ENCODE assay signal across 1 cellular context in the genomic region with DNA sequence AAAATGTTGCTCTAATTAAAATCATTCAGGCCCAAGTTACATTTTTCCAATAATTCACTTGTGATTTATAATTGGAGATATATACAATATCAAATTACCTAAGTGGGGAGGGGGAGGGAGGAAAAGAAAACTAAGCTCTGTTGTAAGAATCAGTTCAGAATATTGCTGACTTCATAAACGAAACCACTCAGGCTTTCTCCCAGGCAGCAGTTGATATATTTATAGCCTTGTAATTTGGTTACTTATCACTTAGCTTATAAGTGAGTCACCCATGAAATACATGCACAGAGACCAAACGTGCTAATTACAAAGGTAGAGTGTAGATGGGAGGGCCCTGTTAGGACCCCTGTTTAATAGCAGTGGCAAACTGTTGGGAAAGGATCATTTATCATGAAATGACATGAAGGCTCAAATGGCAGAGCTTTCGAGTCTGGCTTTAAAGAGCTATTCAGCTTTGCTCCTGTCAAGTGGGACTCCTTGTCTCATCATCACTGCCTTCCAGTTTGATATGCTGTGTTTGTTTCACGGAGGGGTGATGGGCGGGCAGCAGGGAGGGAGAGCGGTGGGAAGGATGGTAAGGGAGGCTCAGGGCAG.
TF ChIP-seq lines count a peak whose summit lies in the region.

No MANE protein-coding gene starts in this region.

TF ChIP-seq in HEK293, 187 proteins besides CTCF, POLR2A, EP300 and RAD21 (continued from another document and continues in another):
- TF ChIP-seq, protein P1, sequence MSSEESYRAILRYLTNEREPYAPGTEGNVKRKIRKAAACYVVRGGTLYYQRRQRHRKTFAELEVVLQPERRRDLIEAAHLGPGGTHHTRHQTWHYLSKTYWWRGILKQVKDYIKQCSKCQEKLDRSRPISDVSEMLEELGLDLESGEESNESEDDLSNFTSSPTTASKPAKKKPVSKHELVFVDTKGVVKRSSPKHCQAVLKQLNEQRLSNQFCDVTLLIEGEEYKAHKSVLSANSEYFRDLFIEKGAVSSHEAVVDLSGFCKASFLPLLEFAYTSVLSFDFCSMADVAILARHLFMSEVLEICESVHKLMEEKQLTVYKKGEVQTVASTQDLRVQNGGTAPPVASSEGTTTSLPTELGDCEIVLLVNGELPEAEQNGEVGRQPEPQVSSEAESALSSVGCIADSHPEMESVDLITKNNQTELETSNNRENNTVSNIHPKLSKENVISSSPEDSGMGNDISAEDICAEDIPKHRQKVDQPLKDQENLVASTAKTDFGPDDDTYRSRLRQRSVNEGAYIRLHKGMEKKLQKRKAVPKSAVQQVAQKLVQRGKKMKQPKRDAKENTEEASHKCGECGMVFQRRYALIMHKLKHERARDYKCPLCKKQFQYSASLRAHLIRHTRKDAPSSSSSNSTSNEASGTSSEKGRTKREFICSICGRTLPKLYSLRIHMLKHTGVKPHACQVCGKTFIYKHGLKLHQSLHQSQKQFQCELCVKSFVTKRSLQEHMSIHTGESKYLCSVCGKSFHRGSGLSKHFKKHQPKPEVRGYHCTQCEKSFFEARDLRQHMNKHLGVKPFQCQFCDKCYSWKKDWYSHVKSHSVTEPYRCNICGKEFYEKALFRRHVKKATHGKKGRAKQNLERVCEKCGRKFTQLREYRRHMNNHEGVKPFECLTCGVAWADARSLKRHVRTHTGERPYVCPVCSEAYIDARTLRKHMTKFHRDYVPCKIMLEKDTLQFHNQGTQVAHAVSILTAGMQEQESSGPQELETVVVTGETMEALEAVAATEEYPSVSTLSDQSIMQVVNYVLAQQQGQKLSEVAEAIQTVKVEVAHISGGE (tag by site-specific recombination; conservative IDR thresholded peaks at IDR 0.05; ENCODE audit: low read depth), result no peak
- peak; percentile 71; the same call in 1 of the 2 replicates for TF ChIP-seq ZNF501 (tag by site-specific recombination; IDR thresholded peaks at IDR 0.05)
- TF ChIP-seq ZNF677 (tag by site-specific recombination; IDR thresholded peaks at IDR 0.05), result no peak
- TF ChIP-seq ZNF169 (tag by site-specific recombination; IDR thresholded peaks at IDR 0.05), result no peak
- no peak for TF ChIP-seq HOXC10 (CRISPR knock-in tag; IDR thresholded peaks at IDR 0.05)
- no peak for TF ChIP-seq ZNF585B (tag by site-specific recombination; IDR thresholded peaks at IDR 0.05)
- peak; percentile 54; the same call in 1 of the 2 replicates for TF ChIP-seq KLF8 (tag by site-specific recombination; IDR thresholded peaks at IDR 0.05)
- TF ChIP-seq, protein P2, sequence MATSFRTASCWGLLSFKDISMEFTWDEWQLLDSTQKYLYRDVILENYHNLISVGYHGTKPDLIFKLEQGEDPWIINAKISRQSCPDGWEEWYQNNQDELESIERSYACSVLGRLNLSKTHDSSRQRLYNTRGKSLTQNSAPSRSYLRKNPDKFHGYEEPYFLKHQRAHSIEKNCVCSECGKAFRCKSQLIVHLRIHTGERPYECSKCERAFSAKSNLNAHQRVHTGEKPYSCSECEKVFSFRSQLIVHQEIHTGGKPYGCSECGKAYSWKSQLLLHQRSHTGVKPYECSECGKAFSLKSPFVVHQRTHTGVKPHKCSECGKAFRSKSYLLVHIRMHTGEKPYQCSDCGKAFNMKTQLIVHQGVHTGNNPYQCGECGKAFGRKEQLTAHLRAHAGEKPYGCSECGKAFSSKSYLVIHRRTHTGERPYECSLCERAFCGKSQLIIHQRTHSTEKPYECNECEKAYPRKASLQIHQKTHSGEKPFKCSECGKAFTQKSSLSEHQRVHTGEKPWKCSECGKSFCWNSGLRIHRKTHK (tag by site-specific recombination; IDR thresholded peaks at IDR 0.05), result no peak
- no peak; the same call in none of the 2 replicates for TF ChIP-seq SP3 (tag by site-specific recombination; IDR thresholded peaks at IDR 0.05)
- peak; percentile 82 for TF ChIP-seq ZNF184 (tag by site-specific recombination; IDR thresholded peaks at IDR 0.05)
- TF ChIP-seq, protein P3, sequence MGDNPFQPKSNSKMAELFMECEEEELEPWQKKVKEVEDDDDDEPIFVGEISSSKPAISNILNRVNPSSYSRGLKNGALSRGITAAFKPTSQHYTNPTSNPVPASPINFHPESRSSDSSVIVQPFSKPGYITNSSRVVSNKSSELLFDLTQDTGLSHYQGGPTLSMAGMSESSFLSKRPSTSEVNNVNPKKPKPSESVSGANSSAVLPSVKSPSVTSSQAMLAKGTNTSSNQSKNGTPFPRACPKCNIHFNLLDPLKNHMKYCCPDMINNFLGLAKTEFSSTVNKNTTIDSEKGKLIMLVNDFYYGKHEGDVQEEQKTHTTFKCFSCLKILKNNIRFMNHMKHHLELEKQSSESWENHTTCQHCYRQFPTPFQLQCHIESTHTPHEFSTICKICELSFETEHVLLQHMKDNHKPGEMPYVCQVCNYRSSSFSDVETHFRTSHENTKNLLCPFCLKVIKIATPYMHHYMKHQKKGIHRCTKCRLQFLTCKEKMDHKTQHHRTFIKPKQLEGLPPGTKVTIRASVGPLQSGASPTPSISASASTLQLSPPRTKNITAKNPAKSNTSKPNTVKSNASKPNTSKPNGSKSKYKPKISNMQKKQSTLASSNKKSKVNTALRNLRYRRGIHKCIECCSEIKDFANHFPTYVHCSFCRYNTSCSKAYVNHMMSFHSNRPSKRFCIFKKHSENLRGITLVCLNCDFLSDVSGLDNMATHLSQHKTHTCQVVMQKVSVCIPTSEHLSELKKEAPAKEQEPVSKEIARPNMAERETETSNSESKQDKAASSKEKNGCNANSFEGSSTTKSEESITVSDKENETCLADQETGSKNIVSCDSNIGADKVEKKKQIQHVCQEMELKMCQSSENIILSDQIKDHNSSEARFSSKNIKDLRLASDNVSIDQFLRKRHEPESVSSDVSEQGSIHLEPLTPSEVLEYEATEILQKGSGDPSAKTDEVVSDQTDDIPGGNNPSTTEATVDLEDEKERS (tag by site-specific recombination; IDR thresholded peaks at IDR 0.05), result no peak
- peak; percentile 89; the same call in 1 of the 2 replicates for TF ChIP-seq GLI2 (tag by site-specific recombination; IDR thresholded peaks at IDR 0.05; ENCODE audit: borderline replicate concordance, low read depth)
- TF ChIP-seq SCRT1 (tag by site-specific recombination; IDR thresholded peaks at IDR 0.05; ENCODE audit: borderline replicate concordance), result peak; percentile 78
- no peak for TF ChIP-seq ZFHX2 (tag by site-specific recombination; conservative IDR thresholded peaks at IDR 0.05)
- TF ChIP-seq SP7 (tag by site-specific recombination; IDR thresholded peaks at IDR 0.05), result peak; percentile 100
- TF ChIP-seq ZSCAN30 (tag by site-specific recombination; IDR thresholded peaks at IDR 0.05), result peak; percentile 53; the same call in 1 of the 2 replicates
- TF ChIP-seq MYNN (tag by site-specific recombination; IDR thresholded peaks at IDR 0.05; ENCODE audit: borderline replicate concordance), result no peak
- TF ChIP-seq ZNF555 (tag by site-specific recombination; conservative IDR thresholded peaks at IDR 0.05), result no peak
- TF ChIP-seq, protein P4, sequence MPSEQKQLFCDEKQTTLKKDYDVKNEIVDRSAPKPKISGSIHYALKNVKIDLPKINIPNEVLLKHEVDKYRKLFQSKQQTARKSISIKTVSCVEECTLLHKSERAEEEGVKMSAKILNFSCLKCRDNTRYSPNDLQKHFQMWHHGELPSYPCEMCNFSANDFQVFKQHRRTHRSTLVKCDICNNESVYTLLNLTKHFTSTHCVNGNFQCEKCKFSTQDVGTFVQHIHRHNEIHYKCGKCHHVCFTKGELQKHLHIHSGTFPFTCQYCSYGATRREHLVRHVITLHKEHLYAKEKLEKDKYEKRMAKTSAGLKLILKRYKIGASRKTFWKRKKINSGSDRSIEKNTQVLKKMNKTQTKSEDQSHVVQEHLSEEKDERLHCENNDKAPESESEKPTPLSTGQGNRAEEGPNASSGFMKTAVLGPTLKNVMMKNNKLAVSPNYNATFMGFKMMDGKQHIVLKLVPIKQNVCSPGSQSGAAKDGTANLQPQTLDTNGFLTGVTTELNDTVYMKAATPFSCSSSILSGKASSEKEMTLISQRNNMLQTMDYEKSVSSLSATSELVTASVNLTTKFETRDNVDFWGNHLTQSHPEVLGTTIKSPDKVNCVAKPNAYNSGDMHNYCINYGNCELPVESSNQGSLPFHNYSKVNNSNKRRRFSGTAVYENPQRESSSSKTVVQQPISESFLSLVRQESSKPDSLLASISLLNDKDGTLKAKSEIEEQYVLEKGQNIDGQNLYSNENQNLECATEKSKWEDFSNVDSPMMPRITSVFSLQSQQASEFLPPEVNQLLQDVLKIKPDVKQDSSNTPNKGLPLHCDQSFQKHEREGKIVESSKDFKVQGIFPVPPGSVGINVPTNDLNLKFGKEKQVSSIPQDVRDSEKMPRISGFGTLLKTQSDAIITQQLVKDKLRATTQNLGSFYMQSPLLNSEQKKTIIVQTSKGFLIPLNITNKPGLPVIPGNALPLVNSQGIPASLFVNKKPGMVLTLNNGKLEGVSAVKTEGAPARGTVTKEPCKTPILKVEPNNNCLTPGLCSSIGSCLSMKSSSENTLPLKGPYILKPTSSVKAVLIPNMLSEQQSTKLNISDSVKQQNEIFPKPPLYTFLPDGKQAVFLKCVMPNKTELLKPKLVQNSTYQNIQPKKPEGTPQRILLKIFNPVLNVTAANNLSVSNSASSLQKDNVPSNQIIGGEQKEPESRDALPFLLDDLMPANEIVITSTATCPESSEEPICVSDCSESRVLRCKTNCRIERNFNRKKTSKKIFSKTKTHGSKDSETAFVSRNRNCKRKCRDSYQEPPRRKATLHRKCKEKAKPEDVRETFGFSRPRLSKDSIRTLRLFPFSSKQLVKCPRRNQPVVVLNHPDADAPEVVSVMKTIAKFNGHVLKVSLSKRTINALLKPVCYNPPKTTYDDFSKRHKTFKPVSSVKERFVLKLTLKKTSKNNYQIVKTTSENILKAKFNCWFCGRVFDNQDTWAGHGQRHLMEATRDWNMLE (tag by site-specific recombination; conservative IDR thresholded peaks at IDR 0.05; ENCODE audit: low read depth), result peak; percentile 25; the same call in 1 of the 2 replicates
- 0 out of 2 replicates have a peak, but pooled peaks have one; percentile 30 for TF ChIP-seq ZBTB1 (tag by site-specific recombination; IDR thresholded peaks at IDR 0.05)
- TF ChIP-seq, protein P5, sequence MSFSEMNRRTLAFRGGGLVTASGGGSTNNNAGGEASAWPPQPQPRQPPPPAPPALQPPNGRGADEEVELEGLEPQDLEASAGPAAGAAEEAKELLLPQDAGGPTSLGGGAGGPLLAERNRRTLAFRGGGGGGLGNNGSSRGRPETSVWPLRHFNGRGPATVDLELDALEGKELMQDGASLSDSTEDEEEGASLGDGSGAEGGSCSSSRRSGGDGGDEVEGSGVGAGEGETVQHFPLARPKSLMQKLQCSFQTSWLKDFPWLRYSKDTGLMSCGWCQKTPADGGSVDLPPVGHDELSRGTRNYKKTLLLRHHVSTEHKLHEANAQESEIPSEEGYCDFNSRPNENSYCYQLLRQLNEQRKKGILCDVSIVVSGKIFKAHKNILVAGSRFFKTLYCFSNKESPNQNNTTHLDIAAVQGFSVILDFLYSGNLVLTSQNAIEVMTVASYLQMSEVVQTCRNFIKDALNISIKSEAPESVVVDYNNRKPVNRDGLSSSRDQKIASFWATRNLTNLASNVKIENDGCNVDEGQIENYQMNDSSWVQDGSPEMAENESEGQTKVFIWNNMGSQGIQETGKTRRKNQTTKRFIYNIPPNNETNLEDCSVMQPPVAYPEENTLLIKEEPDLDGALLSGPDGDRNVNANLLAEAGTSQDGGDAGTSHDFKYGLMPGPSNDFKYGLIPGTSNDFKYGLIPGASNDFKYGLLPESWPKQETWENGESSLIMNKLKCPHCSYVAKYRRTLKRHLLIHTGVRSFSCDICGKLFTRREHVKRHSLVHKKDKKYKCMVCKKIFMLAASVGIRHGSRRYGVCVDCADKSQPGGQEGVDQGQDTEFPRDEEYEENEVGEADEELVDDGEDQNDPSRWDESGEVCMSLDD (tag by site-specific recombination; IDR thresholded peaks at IDR 0.05), result no peak
- TF ChIP-seq ZBTB48 (tag by site-specific recombination; IDR thresholded peaks at IDR 0.05), result no peak
- TF ChIP-seq ZNF404 (tag by site-specific recombination; IDR thresholded peaks at IDR 0.05), result no peak
- TF ChIP-seq, protein P6, sequence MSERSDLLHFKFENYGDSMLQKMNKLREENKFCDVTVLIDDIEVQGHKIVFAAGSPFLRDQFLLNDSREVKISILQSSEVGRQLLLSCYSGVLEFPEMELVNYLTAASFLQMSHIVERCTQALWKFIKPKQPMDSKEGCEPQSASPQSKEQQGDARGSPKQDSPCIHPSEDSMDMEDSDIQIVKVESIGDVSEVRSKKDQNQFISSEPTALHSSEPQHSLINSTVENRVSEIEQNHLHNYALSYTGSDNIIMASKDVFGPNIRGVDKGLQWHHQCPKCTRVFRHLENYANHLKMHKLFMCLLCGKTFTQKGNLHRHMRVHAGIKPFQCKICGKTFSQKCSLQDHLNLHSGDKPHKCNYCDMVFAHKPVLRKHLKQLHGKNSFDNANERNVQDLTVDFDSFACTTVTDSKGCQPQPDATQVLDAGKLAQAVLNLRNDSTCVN (tag by site-specific recombination; optimal IDR thresholded peaks at IDR 0.05), result no peak
- TF ChIP-seq ZNF530 (tag by site-specific recombination; IDR thresholded peaks at IDR 0.05; ENCODE audit: low read depth), result no peak
- TF ChIP-seq ZSCAN16 (tag by site-specific recombination; IDR thresholded peaks at IDR 0.05), result no peak
- TF ChIP-seq ZNF292 (tag by site-specific recombination; IDR thresholded peaks at IDR 0.05; ENCODE audit: borderline replicate concordance, low read depth), result no peak
- TF ChIP-seq ZNF221 (tag by site-specific recombination; IDR thresholded peaks at IDR 0.05; ENCODE audit: borderline replicate concordance), result no peak
- TF ChIP-seq, protein P7, sequence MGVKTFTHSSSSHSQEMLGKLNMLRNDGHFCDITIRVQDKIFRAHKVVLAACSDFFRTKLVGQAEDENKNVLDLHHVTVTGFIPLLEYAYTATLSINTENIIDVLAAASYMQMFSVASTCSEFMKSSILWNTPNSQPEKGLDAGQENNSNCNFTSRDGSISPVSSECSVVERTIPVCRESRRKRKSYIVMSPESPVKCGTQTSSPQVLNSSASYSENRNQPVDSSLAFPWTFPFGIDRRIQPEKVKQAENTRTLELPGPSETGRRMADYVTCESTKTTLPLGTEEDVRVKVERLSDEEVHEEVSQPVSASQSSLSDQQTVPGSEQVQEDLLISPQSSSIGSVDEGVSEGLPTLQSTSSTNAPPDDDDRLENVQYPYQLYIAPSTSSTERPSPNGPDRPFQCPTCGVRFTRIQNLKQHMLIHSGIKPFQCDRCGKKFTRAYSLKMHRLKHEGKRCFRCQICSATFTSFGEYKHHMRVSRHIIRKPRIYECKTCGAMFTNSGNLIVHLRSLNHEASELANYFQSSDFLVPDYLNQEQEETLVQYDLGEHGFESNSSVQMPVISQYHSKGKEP (tag by site-specific recombination; IDR thresholded peaks at IDR 0.05), result peak; percentile 93
- TF ChIP-seq SETDB1 (IDR thresholded peaks at IDR 0.05; ENCODE audit: insufficient read length, low read length), result no peak
- TF ChIP-seq ZFP3 (tag by site-specific recombination; IDR thresholded peaks at IDR 0.05; ENCODE audit: low read depth), result no peak
